ENCODE assay signal across 10 cellular contexts in the genomic region with DNA sequence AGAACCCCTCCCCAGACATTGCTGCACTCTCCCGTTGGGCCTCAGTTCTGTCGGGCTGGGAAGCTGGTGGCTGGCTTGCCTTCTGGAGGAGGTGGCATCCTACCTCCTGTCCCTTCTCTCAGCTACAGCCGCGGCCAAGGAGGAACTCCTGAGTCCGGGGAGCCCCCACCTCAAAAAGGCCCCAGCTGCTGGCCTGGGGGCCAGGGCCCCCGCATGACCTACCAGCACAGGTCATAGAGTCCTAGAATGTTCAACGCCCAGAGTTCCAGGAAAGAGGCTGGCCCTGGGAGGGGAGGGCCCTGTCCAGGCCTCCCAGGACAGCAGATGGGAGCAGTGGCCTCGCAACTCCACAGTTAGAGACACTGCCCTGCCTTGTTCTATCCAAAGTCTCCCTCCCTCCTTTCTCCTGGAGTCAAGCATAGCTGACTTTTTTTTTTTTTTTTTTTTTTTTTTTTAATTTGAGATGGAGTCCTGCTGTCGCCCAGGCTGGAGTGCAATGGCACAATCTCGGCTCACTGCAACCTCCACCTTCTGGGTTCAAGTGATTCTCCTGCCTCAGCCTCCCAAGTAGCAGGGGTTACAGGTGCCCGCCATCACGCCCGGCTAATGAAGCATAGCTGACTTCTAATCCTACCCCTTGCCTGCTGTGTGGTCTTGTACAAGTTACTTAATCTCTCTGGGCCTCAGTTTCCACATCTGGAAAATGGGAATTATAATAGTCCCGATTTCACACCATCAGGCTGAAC. TPM values are rescaled to one million over a fixed set of nuclear protein-coding genes. Genes with fewer than 3 reads are reported as not detected.
DNase-seq lines count a peak whose midpoint lies in the region; ATAC-seq and TF ChIP-seq lines count a peak whose summit lies in the region.
"Had no signal": no experiment of that assay in that cellular context is flagged by ENCODE, and none has a peak within 500 bp of the region (broad histone marks: within the 10 kb centered on the region; RNA-seq: fewer than 3 reads in every experiment).

No MANE protein-coding gene starts in this region.

- TF ChIP-seq POLR2A in adrenal gland (IDR thresholded peaks at IDR 0.05), result no peak

- peaks cover 0 to 21% of the 10 kb centered on the region in 2 donors for H3K36me3 ChIP-seq in adrenal gland (replicated peaks in 1 of 2)

- DNase-seq in HEK293T (ENCODE audit: extremely low spot score) (no peak), adrenal gland (peak in 5 of 7 donors; percentile 42 to 79 (median 74)), left lobe of liver (ENCODE audit: low spot score) (peak; percentile 72), substantia nigra (lab: John Stamatoyannopoulos, UW) (peak in 11 of 49 donors; percentile 4 to 47 (median 12))
- DNase-seq: activated CD4-positive, alpha-beta T cell treated with anti-CD3 and anti-CD28 coated beads, Interleukin-2, amount 10 ng/mL, durations not matched to agents 24 days and 14 days; GOT3; NCI-H1694 had no signal

- TF ChIP-seq CTCF in adrenal gland (IDR thresholded peaks at IDR 0.05), result no peak

- CTCF ChIA-PET in HEK293T (lab: Yijun Ruan, JAX), result no interaction called here

- H3K4me1 ChIP-seq in adrenal gland (replicated peaks in 1 of 2), result peaks cover 76 to 78% of the 10 kb centered on the region in 2 donors

- POLR2A ChIA-PET in HEK293T (lab: Yijun Ruan, JAX), result no interaction called here

- no peaks in the 10 kb centered on the region for H3K27me3 ChIP-seq in adrenal gland

- intact Hi-C loops in adrenal gland (cut with DNase I), result no loop called here

- ATAC-seq in left lobe of liver (peak; percentile 34), HG02588 (IDR thresholded peaks at IDR 0.05; ENCODE audit: unreplicated experiment) (no peak), HG02678 (IDR thresholded peaks at IDR 0.05; ENCODE audit: unreplicated experiment) (no peak), HG02852 (IDR thresholded peaks at IDR 0.05; ENCODE audit: unreplicated experiment) (no peak)

- H3K27ac ChIP-seq in adrenal gland (peak overlapping the region; percentile 70 to 91 (median 87)), substantia nigra (ENCODE audit: low read depth, low read length, poor library complexity, severe bottlenecking) (peak overlapping the region; percentile 11)

- 59 to 74% (median 64%) methylated on average over 5 to 14 of the region's 14 CpGs for WGBS in adrenal gland, 4 donors

- no peaks in the 10 kb centered on the region for H3K9me3 ChIP-seq in adrenal gland (replicated peaks in 1 of 3)

- H3K4me3 ChIP-seq in adrenal gland, result peak overlapping the region in 1 of 4 donors; percentile 27

TF ChIP-seq in HEK293T, 16 proteins besides CTCF, POLR2A, EP300 and RAD21:
- TF ChIP-seq L3MBTL2 (conservative IDR thresholded peaks at IDR 0.05) (no peak), ZNF384 (IDR thresholded peaks at IDR 0.05) (peak; percentile 66)

RNA-seq across cellular contexts. Expression of a gene that starts 7.1 kb away (rescaled TPM):
- total RNA-seq in adrenal gland, result 100 to 1,000 TPM; 124 to 314 (median 200) TPM
- polyA plus RNA-seq in adrenal gland, result 100 to 1,000 TPM in 2 of 3 donors, 10 to 100 TPM in 1; 87.6 to 194 (median 171) TPM
- 62.5 TPM for total RNA-seq in left lobe of liver

RNA-seq across cellular contexts. Expression of a gene that starts 20.4 kb away (rescaled TPM):
- total RNA-seq in adrenal gland (not detected), left lobe of liver (not detected)
- polyA plus RNA-seq in adrenal gland, result not detected
- total RNA-seq: activated CD4-positive, alpha-beta T cell treated with anti-CD3 and anti-CD28 coated beads, Interleukin-2, amount 10 ng/mL, durations not matched to agents 24 days and 14 days had no signal
